16 cellular contexts compared by ENCODE assay signal in genomic region chr3:33355611-33356010, GRCh38.
DNase-seq lines count a peak whose midpoint lies in the region; ATAC-seq and TF ChIP-seq lines count a peak whose summit lies in the region.
"Had no signal": no experiment of that assay in that cellular context is flagged by ENCODE, and none has a peak within 500 bp of the region (broad histone marks: within the 10 kb centered on the region; RNA-seq: fewer than 3 reads in every experiment).

No MANE protein-coding gene starts in this region.

- ATAC-seq in mucosa of descending colon, result peak; percentile 88
- ATAC-seq in gastroesophageal sphincter, result no peak

- H3K27ac ChIP-seq in RWPE1 (no peak overlapping the region), gastroesophageal sphincter (no peak overlapping the region)
- H3K27ac ChIP-seq: skin epidermis, vagina had no signal

- no peaks in the 10 kb centered on the region for H3K27me3 ChIP-seq in gastroesophageal sphincter
- H3K27me3 ChIP-seq: vagina had no signal

- H3K36me3 ChIP-seq in mucosa of descending colon (ENCODE audit: low read depth) (no peaks in the 10 kb centered on the region), gastroesophageal sphincter (no peaks in the 10 kb centered on the region)
- H3K36me3 ChIP-seq: vagina had no signal

- no peaks in the 10 kb centered on the region for H3K9me3 ChIP-seq in mucosa of descending colon
- no peaks in the 10 kb centered on the region for H3K9me3 ChIP-seq in gastroesophageal sphincter
- H3K9me3 ChIP-seq: vagina had no signal

- TF ChIP-seq CTCF in RWPE1 (conservative IDR thresholded peaks at IDR 0.05; ENCODE audit: low read depth) (no peak), fibroblast of the aortic adventitia (IDR thresholded peaks at IDR 0.05; ENCODE audit: insufficient read depth, low read length) (no peak), mucosa of descending colon (IDR thresholded peaks at IDR 0.05) (no peak), gastroesophageal sphincter (IDR thresholded peaks at IDR 0.05) (no peak), GM10248 (IDR thresholded peaks at IDR 0.05; ENCODE audit: control extremely low read depth, extremely low read depth, low read depth, missing control alignments) (no peak)

- CTCF ChIA-PET in RWPE1 (lab: Yijun Ruan, JAX), result no interaction called here
- CTCF ChIA-PET in GM10248 (lab: Yijun Ruan, JAX), result interaction anchor here (0.7 to 6.6 kb wide), 3 partner anchors 8 to 17 kb away, joined by 3 to 32 read pairs (median 3); no protein-coding TSS in a partner anchor

- intact Hi-C loops in mucosa of descending colon (cut with DNase I, micrococcal nuclease), result no loop called here

- TF ChIP-seq EP300 in gastroesophageal sphincter (IDR thresholded peaks at IDR 0.05), result no peak

- H3K4me3 ChIP-seq in fibroblast of the aortic adventitia (ENCODE audit: low read depth, low read length), result peak overlapping the region; percentile 10
- no peak overlapping the region for H3K4me3 ChIP-seq in mucosa of descending colon
- no peak overlapping the region for H3K4me3 ChIP-seq in gastroesophageal sphincter
- H3K4me3 ChIP-seq: skin epidermis, vagina had no signal

- DNase-seq in ELR (ENCODE audit: low read depth), result peak; percentile 34
- peak; percentile 28 for DNase-seq in RWPE1 (ENCODE audit: low spot score)
- DNase-seq in fibroblast of the aortic adventitia (ENCODE audit: low read depth), result peak; percentile 77
- DNase-seq in mucosa of descending colon, result peak in 1 of 3 donors; percentile 19
- no peak for DNase-seq in nucleus accumbens (lab: John Stamatoyannopoulos, UW)
- DNase-seq in stimulated activated CD4-positive, alpha-beta T cell treated with anti-CD3 and anti-CD28 coated beads, Interleukin-2, amount 100 ng/mL, for 48 hours, result no peak
- no peak for DNase-seq in GM10248 (ENCODE audit: extremely low spot score)
- DNase-seq: activated CD4-positive, alpha-beta T cell treated with anti-CD3 and anti-CD28 coated beads for 4 hours; activated effector memory CD4-positive, alpha-beta T cell treated with Interleukin-2 at 50 U/mL for 16 hours; CD4-positive, alpha-beta T cell; head of caudate nucleus; NCI-H526; SW 1271 had no signal

- H3K4me1 ChIP-seq in mucosa of descending colon (ENCODE audit: low read depth) (peaks cover 5% of the 10 kb centered on the region), gastroesophageal sphincter (no peaks in the 10 kb centered on the region)
- H3K4me1 ChIP-seq: vagina had no signal

- POLR2A ChIA-PET in RWPE1 (lab: Yijun Ruan, JAX; ENCODE audit: low non-redundant PET) (no interaction called here), GM10248 (lab: Yijun Ruan, JAX) (no interaction called here)

- TF ChIP-seq POLR2A in gastroesophageal sphincter (IDR thresholded peaks at IDR 0.05), result no peak

- WGBS in gastroesophageal sphincter (ENCODE audit: low coverage in 1 of 2), 2 donors, result 33 to 64% methylated on average over 5 of the region's 5 CpGs

Comparison
In these comparisons a context has a peak if more than half of its experiments do, and no peak if none do; other contexts are left out.
1. DNase-seq: peak in ELR (single experiment), RWPE1 (single experiment) and fibroblast of the aortic adventitia (single experiment); none in nucleus accumbens (0 of 56), stimulated activated CD4-positive, alpha-beta T cell treated with anti-CD3 and anti-CD28 coated beads, Interleukin-2, amount 100 ng/mL, for 48 hours (0 of 2) and GM10248 (single experiment).